8 cellular contexts compared by ENCODE assay signal in the genomic region with DNA sequence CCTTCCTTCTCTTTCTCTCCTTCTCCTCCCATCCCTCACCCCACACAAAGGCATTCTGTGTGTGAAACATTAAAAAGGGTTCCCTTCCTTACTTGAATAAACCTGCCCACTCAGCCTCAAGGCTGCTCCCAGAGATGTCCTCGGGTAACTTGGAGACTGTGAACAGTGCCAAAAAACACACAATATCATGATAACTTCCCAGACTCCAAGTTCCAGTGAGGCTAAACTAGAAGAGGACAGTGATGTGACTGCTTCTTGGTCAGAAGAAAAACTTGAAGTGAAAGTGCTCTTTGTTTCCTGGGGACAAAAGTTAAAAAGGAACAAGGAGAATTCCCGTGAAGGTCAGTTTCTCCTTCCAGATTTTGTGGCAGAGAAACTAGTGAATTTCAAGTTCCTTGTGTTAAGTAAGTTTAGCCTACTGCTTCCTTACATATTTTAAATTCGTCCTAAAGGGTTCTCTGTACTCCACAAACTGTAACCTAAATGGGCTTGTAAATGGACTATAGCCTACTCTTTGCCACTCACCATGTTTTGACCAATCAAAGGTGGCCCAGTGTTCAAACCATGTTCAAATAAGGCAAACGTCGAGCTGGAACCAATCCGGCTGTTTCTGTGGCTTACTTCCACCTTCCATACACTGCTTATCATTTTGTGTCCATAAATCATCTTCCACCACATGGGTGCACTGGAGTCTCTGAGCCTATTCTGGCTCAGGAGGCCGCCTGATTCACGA. TPM values are rescaled to one million over a fixed set of nuclear protein-coding genes. Genes with fewer than 3 reads are reported as not detected.
DNase-seq lines count a peak whose midpoint lies in the region; ATAC-seq and TF ChIP-seq lines count a peak whose summit lies in the region.
"Had no signal": no experiment of that assay in that cellular context is flagged by ENCODE, and none has a peak within 500 bp of the region (broad histone marks: within the 10 kb centered on the region; RNA-seq: fewer than 3 reads in every experiment).

No MANE protein-coding gene starts in this region.

- H4K5ac ChIP-seq in H9 (ENCODE audit: insufficient read length, low read depth, low read length) = no peak overlapping the region

- no peaks in the 10 kb centered on the region for H3K9me3 ChIP-seq in right cardiac atrium (ENCODE audit: control insufficient read depth, low read length)
- H3K9me3 ChIP-seq in tibial artery = no peaks in the 10 kb centered on the region
- peaks cover 11% of the 10 kb centered on the region for H3K9me3 ChIP-seq in H9 (ENCODE audit: control insufficient read depth, low read depth, low read length)

- H3K9me3 Mint-ChIP-seq in activated CD8-positive, alpha-beta T cell treated with anti-CD3 and anti-CD28 coated beads, Interleukin-2, amount 10 ng/mL, durations not matched to agents 7 days and 5 days (ENCODE audit: insufficient read depth) = peaks cover 8% of the 10 kb centered on the region
- H3K9me3 Mint-ChIP-seq in H9 = peaks cover 33 to 51% of the 10 kb centered on the region in 2 experiments

- POLR2A ChIA-PET in activated CD8-positive, alpha-beta T cell treated with anti-CD3 and anti-CD28 coated beads, Interleukin-2, amount 10 ng/mL, durations not matched to agents 7 days and 5 days (lab: Charles Lee) = no interaction called here

- H3K4me3 ChIP-seq in right cardiac atrium (ENCODE audit: low read length) = peak overlapping the region; percentile 6
- H3K4me3 ChIP-seq in tibial artery = peak overlapping the region; percentile 34 to 46

- no peak overlapping the region for H4K91ac ChIP-seq in H9 (ENCODE audit: insufficient read length, low read depth, low read length)

- no peak for ATAC-seq in activated CD8-positive, alpha-beta T cell treated with anti-CD3 and anti-CD28 coated beads, Interleukin-2, amount 10 ng/mL, durations not matched to agents 7 days and 5 days
- peak; percentile 82 to 88 for ATAC-seq in right cardiac atrium

- no peaks in the 10 kb centered on the region for H3K36me3 ChIP-seq in tibial artery

- H2BK15ac ChIP-seq in H9 (ENCODE audit: low read depth, low read length) = no peak overlapping the region

- H3K27me3 Mint-ChIP-seq in activated CD8-positive, alpha-beta T cell treated with anti-CD3 and anti-CD28 coated beads, Interleukin-2, amount 10 ng/mL, durations not matched to agents 7 days and 5 days (ENCODE audit: low read depth) = peaks cover 9% of the 10 kb centered on the region
- H3K27me3 Mint-ChIP-seq in H9 (ENCODE audit: low read depth) = peaks cover 67% of the 10 kb centered on the region

- H3K4me3 Mint-ChIP-seq in activated CD8-positive, alpha-beta T cell treated with anti-CD3 and anti-CD28 coated beads, Interleukin-2, amount 10 ng/mL, durations not matched to agents 7 days and 5 days = no peak overlapping the region
- no peak overlapping the region for H3K4me3 Mint-ChIP-seq in H9

- H3K14ac ChIP-seq in H9 (ENCODE audit: insufficient read depth, low read length) = no peak overlapping the region

- no peaks in the 10 kb centered on the region for H4K20me1 ChIP-seq in H9 (ENCODE audit: control insufficient read depth, insufficient read depth, insufficient read length)

- H3T11ph ChIP-seq in H9 (ENCODE audit: low read length) = no peak overlapping the region

- H3K27me3 ChIP-seq in right cardiac atrium (ENCODE audit: control insufficient read depth, insufficient read depth) = no peaks in the 10 kb centered on the region
- no peaks in the 10 kb centered on the region for H3K27me3 ChIP-seq in tibial artery
- no peaks in the 10 kb centered on the region for H3K27me3 ChIP-seq in H9 (ENCODE audit: insufficient read depth, low read length)

- no peak overlapping the region for H2AFZ ChIP-seq in H9 (ENCODE audit: low read length)

- peaks cover 3% of the 10 kb centered on the region for H3K36me3 Mint-ChIP-seq in activated CD8-positive, alpha-beta T cell treated with anti-CD3 and anti-CD28 coated beads, Interleukin-2, amount 10 ng/mL, durations not matched to agents 7 days and 5 days (ENCODE audit: low read depth)
- peaks cover 0 to 4% (median 0%) of the 10 kb centered on the region in 3 experiments; a peak in 4 of 7 replicates for H3K36me3 Mint-ChIP-seq in H9 (ENCODE audit: insufficient read depth in 1 of 3, low read depth in 3 of 3)

- no peak overlapping the region for H4K8ac ChIP-seq in H9 (replicated peaks; ENCODE audit: insufficient read length, low read depth, low read length)

- H3K23ac ChIP-seq in H9 (ENCODE audit: insufficient read length, low read depth, low read length) = no peak overlapping the region

- H2BK120ac ChIP-seq in H9 (ENCODE audit: low read depth, low read length, poor library complexity, severe bottlenecking) = no peak overlapping the region

- H2AK5ac ChIP-seq in H9 (ENCODE audit: insufficient read length, low read length) = no peak overlapping the region

- intact Hi-C loops in right cardiac atrium (cut with DNase I) (no loop called here), tibial artery (cut with DNase I; ENCODE audit: low total_unique reads) (no loop called here)

- no peak overlapping the region for H3K4me2 ChIP-seq in H9 (ENCODE audit: insufficient read depth, insufficient read length, low read length)

- DNase-seq in M059J (ENCODE audit: low read depth) (peak; percentile 51), right cardiac atrium (peak in 2 of 3 donors; percentile 46 to 50), tibial artery (no peak), H9 (no peak)
- peak; percentile 19 for DNase-seq in activated CD8-positive, alpha-beta T cell treated with anti-CD3 and anti-CD28 coated beads, Interleukin-2, amount 10 ng/mL, durations not matched to agents 7 days and 5 days
- no peak for DNase-seq in stimulated activated CD4-positive, alpha-beta T cell treated with anti-CD3 and anti-CD28 coated beads, Interleukin-4, amount 100 ng/mL, for 4 hours
- no peak for DNase-seq in central memory CD4-positive, alpha-beta T cell
- DNase-seq: activated CD8-positive, alpha-beta memory T cell treated with anti-CD3 and anti-CD28 coated beads, Interleukin-2, amount 50 U/mL, for 48 hours had no signal

- H3K23me2 ChIP-seq in H9 (ENCODE audit: insufficient read length, low read depth, low read length, poor library complexity, severe bottlenecking) = no peaks in the 10 kb centered on the region

- H2BK12ac ChIP-seq in H9 (ENCODE audit: insufficient read length, low read depth, low read length) = no peak overlapping the region

- TF ChIP-seq CTCF in tibial artery (IDR thresholded peaks at IDR 0.05) (no peak), H9 (conservative IDR thresholded peaks at IDR 0.05) (no peak)

- no peak overlapping the region for H2BK5ac ChIP-seq in H9 (ENCODE audit: insufficient read length, low read length)

- H3K56ac ChIP-seq in H9 (ENCODE audit: insufficient read length, low read depth, low read length) = no peak overlapping the region

- WGBS in right cardiac atrium = 26% methylated on average over 8 of the region's 8 CpGs
- WGBS in H9 (ENCODE audit: extremely low coverage, insufficient read length, low lambda C conversion rate) = no CpG with 5 or more reads among the region's 8 CpGs

- H3K18ac ChIP-seq in H9 (ENCODE audit: insufficient read length, low read depth, low read length) = no peak overlapping the region

- H3K4ac ChIP-seq in H9 (ENCODE audit: low read depth, low read length) = no peak overlapping the region

- CTCF ChIA-PET in activated CD8-positive, alpha-beta T cell treated with anti-CD3 and anti-CD28 coated beads, Interleukin-2, amount 10 ng/mL, durations not matched to agents 7 days and 5 days (lab: Charles Lee) = interaction anchor here (1.1 kb wide), 1 partner anchor 24 kb away, joined by 3 read pairs; no protein-coding TSS in a partner anchor

- no peak overlapping the region for H3K9ac ChIP-seq in H9 (ENCODE audit: extremely low read depth, insufficient read length, low read length)

- no peak overlapping the region for H3K27ac Mint-ChIP-seq in activated CD8-positive, alpha-beta T cell treated with anti-CD3 and anti-CD28 coated beads, Interleukin-2, amount 10 ng/mL, durations not matched to agents 7 days and 5 days
- no peak overlapping the region for H3K27ac Mint-ChIP-seq in H9

- H3K79me2 ChIP-seq in H9 (ENCODE audit: insufficient read depth, low read length) = no peaks in the 10 kb centered on the region

- peak overlapping the region; percentile 36 for H3K27ac ChIP-seq in right cardiac atrium (ENCODE audit: low read length)
- peak overlapping the region; percentile 61 for H3K27ac ChIP-seq in tibial artery
- no peak overlapping the region for H3K27ac ChIP-seq in H9 (ENCODE audit: insufficient read length, low read depth, low read length)

- no peaks in the 10 kb centered on the region for H3K4me1 ChIP-seq in right cardiac atrium (ENCODE audit: control insufficient read depth, insufficient read depth, low read length)
- peaks cover 0 to 17% (median 5%) of the 10 kb centered on the region in 4 donors for H3K4me1 ChIP-seq in tibial artery
- no peaks in the 10 kb centered on the region for H3K4me1 ChIP-seq in H9 (ENCODE audit: insufficient read depth, low read length)

- no peaks in the 10 kb centered on the region for H3K79me1 ChIP-seq in H9 (ENCODE audit: insufficient read depth, low read depth, low read length, poor library complexity, severe bottlenecking)

- no peak overlapping the region for H2BK20ac ChIP-seq in H9 (ENCODE audit: low read depth, low read length, poor library complexity, severe bottlenecking)

- H3K4me1 Mint-ChIP-seq in activated CD8-positive, alpha-beta T cell treated with anti-CD3 and anti-CD28 coated beads, Interleukin-2, amount 10 ng/mL, durations not matched to agents 7 days and 5 days (ENCODE audit: low read depth) = no peaks in the 10 kb centered on the region
- no peaks in the 10 kb centered on the region for H3K4me1 Mint-ChIP-seq in H9

RNA-seq across cellular contexts. Expression of a gene that starts 20.5 kb away (rescaled TPM):
- total RNA-seq in M059J (2014; rRNA removed; shearing (Covaris generic)) = 75.0 and 149 TPM in 2 replicates
- total RNA-seq in activated CD8-positive, alpha-beta T cell treated with anti-CD3 and anti-CD28 coated beads, Interleukin-2, amount 10 ng/mL, durations not matched to agents 7 days and 5 days = 10 to 100 TPM; 43.7 to 50.0 TPM
- total RNA-seq in right cardiac atrium = 10 to 100 TPM; 19.2 to 30.2 (median 26.2) TPM
- polyA plus RNA-seq in right cardiac atrium = 74.1 TPM
- total RNA-seq in H9 (2021) = 38.7 and 44.7 TPM in 2 replicates

Comparison
In these comparisons a context has a peak if more than half of its experiments do, and no peak if none do; other contexts are left out.
1. DNase-seq: peak in M059J (single experiment), activated CD8-positive, alpha-beta T cell treated with anti-CD3 and anti-CD28 coated beads, Interleukin-2, amount 10 ng/mL, durations not matched to agents 7 days and 5 days (single experiment) and right cardiac atrium (2 of 3); none in tibial artery (0 of 2), stimulated activated CD4-positive, alpha-beta T cell treated with anti-CD3 and anti-CD28 coated beads, Interleukin-4, amount 100 ng/mL, for 4 hours (0 of 2), H9 (single experiment) and central memory CD4-positive, alpha-beta T cell (single experiment).